In the genomic region with DNA sequence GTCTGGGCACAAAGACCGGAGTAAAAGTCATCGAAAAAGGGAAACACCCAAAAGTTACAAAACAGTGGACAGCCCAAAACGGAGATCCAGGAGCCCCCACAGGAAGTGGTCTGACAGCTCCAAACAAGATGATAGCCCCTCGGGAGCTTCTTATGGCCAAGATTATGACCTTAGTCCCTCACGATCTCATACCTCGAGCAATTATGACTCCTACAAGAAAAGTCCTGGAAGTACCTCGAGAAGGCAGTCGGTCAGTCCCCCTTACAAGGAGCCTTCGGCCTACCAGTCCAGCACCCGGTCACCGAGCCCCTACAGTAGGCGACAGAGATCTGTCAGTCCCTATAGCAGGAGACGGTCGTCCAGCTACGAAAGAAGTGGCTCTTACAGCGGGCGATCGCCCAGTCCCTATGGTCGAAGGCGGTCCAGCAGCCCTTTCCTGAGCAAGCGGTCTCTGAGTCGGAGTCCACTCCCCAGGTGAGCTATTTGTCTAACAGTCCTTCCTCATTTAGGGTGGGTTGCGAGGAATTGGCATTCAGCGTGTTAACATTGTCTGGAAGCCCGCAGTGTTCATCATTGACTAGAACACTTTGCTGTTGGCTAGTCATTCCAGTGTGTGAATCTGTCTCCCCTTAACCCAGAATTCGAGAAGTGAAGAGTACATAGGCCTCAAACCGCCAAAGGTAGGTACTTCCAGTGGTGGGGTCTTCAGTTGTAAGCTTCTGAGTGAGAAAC, we compare ENCODE assay signal across 8 cellular contexts. TPM values are rescaled to one million over a fixed set of nuclear protein-coding genes. Genes with fewer than 3 reads are reported as not detected.
DNase-seq lines count a peak whose midpoint lies in the region; ATAC-seq and TF ChIP-seq lines count a peak whose summit lies in the region.

No MANE protein-coding gene starts in this region.

- H3K27me3 ChIP-seq in WERI-Rb-1 (ENCODE audit: insufficient read depth, low read depth, severe bottlenecking) (no peaks in the 10 kb centered on the region), ovary (no peaks in the 10 kb centered on the region)

- H3K4me1 Mint-ChIP-seq in stimulated activated naive CD8-positive, alpha-beta T cell treated with anti-CD3 and anti-CD28 coated beads, Interleukin-15, Interleukin-2, amounts not matched to agents 100 ng/mL and 50 ng/mL, for 24 hours (ENCODE audit: low read depth): peaks cover 50% of the 10 kb centered on the region

- peak overlapping the region; percentile 90 for H3K27ac Mint-ChIP-seq in stimulated activated naive CD8-positive, alpha-beta T cell treated with anti-CD3 and anti-CD28 coated beads, Interleukin-15, Interleukin-2, amounts not matched to agents 100 ng/mL and 50 ng/mL, for 24 hours

- no peak for TF ChIP-seq POLR2A in ovary (IDR thresholded peaks at IDR 0.05)

- H3K27me3 Mint-ChIP-seq in stimulated activated naive CD8-positive, alpha-beta T cell treated with anti-CD3 and anti-CD28 coated beads, Interleukin-15, Interleukin-2, amounts not matched to agents 100 ng/mL and 50 ng/mL, for 24 hours: no peaks in the 10 kb centered on the region

- TF ChIP-seq EP300 in ovary (IDR thresholded peaks at IDR 0.05): no peak

- H3K4me1 ChIP-seq in ovary (ENCODE audit: insufficient read depth): peaks cover 3% of the 10 kb centered on the region

- H3K4me3 Mint-ChIP-seq in stimulated activated naive CD8-positive, alpha-beta T cell treated with anti-CD3 and anti-CD28 coated beads, Interleukin-15, Interleukin-2, amounts not matched to agents 100 ng/mL and 50 ng/mL, for 24 hours: peak overlapping the region; percentile 96

- in situ Hi-C loops in G401 (cut with HindIII; ENCODE audit: low sequenced_read_pairs): no loop called here

- intact Hi-C loops in ovary (cut with DNase I): no loop called here

- H3K4me3 ChIP-seq in WERI-Rb-1 (ENCODE audit: low read depth, low read length) (peak overlapping the region; percentile 93), ovary (peak overlapping the region; percentile 79)

- DNase-seq in stimulated activated naive CD8-positive, alpha-beta T cell treated with anti-CD3 and anti-CD28 coated beads, Interleukin-15, Interleukin-2, amounts not matched to agents 100 U/mL and 50 U/mL, for 24 hours: no peak
- DNase-seq in WERI-Rb-1: no peak
- DNase-seq in germinal center (ENCODE audit: low spot score): peak; percentile 11
- no peak for DNase-seq in ovary
- no peak for DNase-seq in G401 (ENCODE audit: low spot score)
- DNase-seq in amniotic stem cell (lab: John Stamatoyannopoulos, UW): no peak

- 1% methylated on average over 25 to 27 of the region's 27 CpGs for WGBS in ovary, 3 donors

- H3K27ac ChIP-seq in WERI-Rb-1: peak overlapping the region; percentile 94; the same call in 1 of the 2 replicates
- H3K27ac ChIP-seq in ovary: no peak overlapping the region

- no peak for ATAC-seq in stimulated activated naive CD8-positive, alpha-beta T cell treated with anti-CD3 and anti-CD28 coated beads, Interleukin-15, Interleukin-2, amounts not matched to agents 100 U/mL and 50 U/mL, for 24 hours
- ATAC-seq in GM18870 (IDR thresholded peaks at IDR 0.05; ENCODE audit: unreplicated experiment): no peak

- H3K36me3 ChIP-seq in WERI-Rb-1 (peaks cover 38% of the 10 kb centered on the region), ovary (no peaks in the 10 kb centered on the region)

- H3K9me3 Mint-ChIP-seq in stimulated activated naive CD8-positive, alpha-beta T cell treated with anti-CD3 and anti-CD28 coated beads, Interleukin-15, Interleukin-2, amounts not matched to agents 100 ng/mL and 50 ng/mL, for 24 hours: no peaks in the 10 kb centered on the region

- H3K9me3 ChIP-seq in WERI-Rb-1 (ENCODE audit: severe bottlenecking): peaks cover 4% of the 10 kb centered on the region
- H3K9me3 ChIP-seq in ovary: no peaks in the 10 kb centered on the region

- TF ChIP-seq CTCF in WERI-Rb-1 (IDR thresholded peaks at IDR 0.05; ENCODE audit: low read depth, low read length): no peak
- TF ChIP-seq CTCF in ovary (IDR thresholded peaks at IDR 0.05): no peak

- H3K36me3 Mint-ChIP-seq in stimulated activated naive CD8-positive, alpha-beta T cell treated with anti-CD3 and anti-CD28 coated beads, Interleukin-15, Interleukin-2, amounts not matched to agents 100 ng/mL and 50 ng/mL, for 24 hours (ENCODE audit: low read depth): peaks cover 36% of the 10 kb centered on the region

RNA-seq across cellular contexts. Expression of gene CDK12, which starts 1.5 kb away (rescaled TPM):
- total RNA-seq in ovary: 10 to 100 TPM; 29.1 to 65.9 (median 50.3) TPM
- polyA plus RNA-seq in ovary: 10 to 100 TPM; 17.8 to 31.8 TPM
- total RNA-seq in G401 (2014; rRNA removed; shearing (Covaris generic)): 19.1 and 28.5 TPM in 2 replicates

RNA-seq across cellular contexts. Expression of gene MED1, which starts 11.7 kb away (rescaled TPM):
- total RNA-seq in ovary: 10 to 100 TPM; 15.6 to 43.7 (median 34.1) TPM
- 10 to 100 TPM; 11.0 to 32.0 TPM for polyA plus RNA-seq in ovary
- 22.0 and 22.5 TPM in 2 replicates for total RNA-seq in G401 (2014; rRNA removed; shearing (Covaris generic))
